8 cellular contexts compared by ENCODE assay signal in genomic region chr13:84844473-84844872, GRCh38.
DNase-seq lines count a peak whose midpoint lies in the region; ATAC-seq, FAIRE-seq and TF ChIP-seq lines count a peak whose summit lies in the region.

No MANE protein-coding gene starts in this region.

- H3K27ac ChIP-seq in HepG2 (ENCODE audit: extremely low read length, insufficient read depth, low read length) = no peak overlapping the region
- no peak overlapping the region for H3K27ac ChIP-seq in right lobe of liver
- no peak overlapping the region for H3K27ac ChIP-seq in brain microvascular endothelial cell

- H3K4me1 ChIP-seq in HepG2 (ENCODE audit: insufficient read depth, low read length) (no peaks in the 10 kb centered on the region), right lobe of liver (no peaks in the 10 kb centered on the region)

- no TSS peak for BruUV-seq in HepG2 (replicated peaks; lab: Mats Ljungman, UMichigan)

- H2AFZ ChIP-seq in HepG2 (ENCODE audit: low read length) = no peak overlapping the region

- TF ChIP-seq EP300 in HepG2 (IDR thresholded peaks at IDR 0.05; ENCODE audit: low read depth in 2 of 2, low read length in 2 of 2) (no peak), HepG2 (CRISPR knock-in tag; IDR thresholded peaks at IDR 0.05; ENCODE audit: borderline replicate concordance) (no peak)

- H3K4me2 ChIP-seq in HepG2 (ENCODE audit: low read depth, low read length) = no peak overlapping the region

- peak; percentile 29; the same call in 1 of the 2 replicates for TF ChIP-seq CTCF in HepG2 (CRISPR knock-in tag; IDR thresholded peaks at IDR 0.05)
- TF ChIP-seq CTCF in right lobe of liver (IDR thresholded peaks at IDR 0.05) = peak in 2 of 4 donors; percentile 11 to 25
- peak; percentile 32 for TF ChIP-seq CTCF in brain microvascular endothelial cell (IDR thresholded peaks at IDR 0.05; ENCODE audit: low read depth, low read length, missing control alignments)

- H4K20me1 ChIP-seq in HepG2 (ENCODE audit: insufficient read depth, low read length) = no peaks in the 10 kb centered on the region

- intact Hi-C loops in HepG2 (cut with micrococcal nuclease; ENCODE audit: unreplicated experiment) = loop anchor here (5.0 kb wide), 1 partner anchor 963 kb away; no protein-coding TSS in a partner anchor
- intact Hi-C loops in right lobe of liver (cut with DNase I) = no loop called here

- H3K9me3 ChIP-seq in HepG2 (ENCODE audit: low read length) (no peaks in the 10 kb centered on the region), right lobe of liver (no peaks in the 10 kb centered on the region)

- no peak overlapping the region for H3K9ac ChIP-seq in HepG2 (ENCODE audit: insufficient read depth, low read depth, low read length)

- DNase-seq in HepG2 (ENCODE audit: low spot score) = peak; percentile 1
- DNase-seq in right lobe of liver = no peak
- peak; percentile 42 to 65 for DNase-seq in NCI-H526 (lab: John Stamatoyannopoulos, UW)
- no peak for DNase-seq in brain microvascular endothelial cell
- peak; percentile 2 for DNase-seq in urothelium cell line (ENCODE audit: low spot score)
- no peak for DNase-seq in NCI-H2029 (lab: John Stamatoyannopoulos, UW)
- DNase-seq in globus pallidus (ENCODE audit: low spot score) = no peak
- no peak for DNase-seq in amniotic stem cell (lab: John Stamatoyannopoulos, UW)

- H3K36me3 ChIP-seq in HepG2 (replicated peaks in 1 of 2; ENCODE audit: control insufficient read depth in 1 of 2, insufficient read depth in 2 of 2, low read length in 2 of 2) (no peaks in the 10 kb centered on the region), right lobe of liver (no peaks in the 10 kb centered on the region), brain microvascular endothelial cell (replicated peaks) (no peaks in the 10 kb centered on the region)

- in situ Hi-C loops in HepG2 (cut with HindIII; ENCODE audit: extremely low pct_ligation_motif_present, low pct_unique_long_range_greater_than_20kb) (no loop called here), brain microvascular endothelial cell (cut with HindIII; ENCODE audit: low pct_ligation_motif_present, low sequenced_read_pairs) (no loop called here)

- TF ChIP-seq POLR2A in HepG2 (IDR thresholded peaks at IDR 0.05; ENCODE audit: insufficient read depth in 1 of 2, low read depth in 2 of 2, low read length in 2 of 2) (no peak), right lobe of liver (IDR thresholded peaks at IDR 0.05) (no peak)

- 0% methylated on average over 1 of the region's 1 CpG for WGBS in HepG2 (ENCODE audit: low lambda C conversion rate)
- WGBS in right lobe of liver (ENCODE audit: insufficient coverage, low coverage, low lambda C conversion rate, missing lambda C conversion rate) = 21% methylated on average over 1 of the region's 1 CpG

- CTCF ChIA-PET in HepG2 (lab: Yijun Ruan, JAX; ENCODE audit: low intra/inter-chr PET ratio, low total read pairs) = no interaction called here

- FAIRE-seq in HepG2 (lab: Jason Lieb, UNC) (no peak), urothelium cell line (lab: Jason Lieb, UNC) (no peak)

- no peaks in the 10 kb centered on the region for H3K79me2 ChIP-seq in HepG2 (ENCODE audit: insufficient read depth, low read length)

- no peak for TF ChIP-seq RAD21 in HepG2 (CRISPR knock-in tag; IDR thresholded peaks at IDR 0.05)

- POLR2A ChIA-PET in HepG2 (lab: Yijun Ruan, JAX) = no interaction called here

- H3K27me3 ChIP-seq in HepG2 (ENCODE audit: control insufficient read depth in 1 of 2, insufficient read depth in 2 of 2, low read length in 2 of 2) (no peaks in the 10 kb centered on the region), right lobe of liver (no peaks in the 10 kb centered on the region), brain microvascular endothelial cell (replicated peaks) (no peaks in the 10 kb centered on the region)

- peak; percentile 62; the same call in 2 of the 3 replicates for ATAC-seq in HepG2
- ATAC-seq in right lobe of liver = no peak

- H3K4me3 ChIP-seq in HepG2 (replicated peaks in 1 of 3; ENCODE audit: insufficient read depth in 1 of 3, low read depth in 2 of 3, low read length in 3 of 3) = no peak overlapping the region
- H3K4me3 ChIP-seq in right lobe of liver = no peak overlapping the region
- H3K4me3 ChIP-seq in brain microvascular endothelial cell (ENCODE audit: low read depth, low read length) = no peak overlapping the region

TF ChIP-seq in HepG2, 621 proteins besides CTCF, POLR2A, EP300 and RAD21:
- TF ChIP-seq STAG1 (CRISPR knock-in tag; IDR thresholded peaks at IDR 0.05) (peak; percentile 51), ZNF766 (CRISPR knock-in tag; IDR thresholded peaks at IDR 0.05; ENCODE audit: borderline replicate concordance) (no peak)

Comparison
In these comparisons a context has a peak if more than half of its experiments do, and no peak if none do; other contexts are left out.
1. DNase-seq: peak in HepG2 (single experiment), NCI-H526 (2 of 2) and urothelium cell line (single experiment); none in right lobe of liver (0 of 3), brain microvascular endothelial cell (single experiment), NCI-H2029 (single experiment), globus pallidus (single experiment) and amniotic stem cell (single experiment).